Comparison of ENCODE assay signal across 2 cellular contexts in the genomic region with DNA sequence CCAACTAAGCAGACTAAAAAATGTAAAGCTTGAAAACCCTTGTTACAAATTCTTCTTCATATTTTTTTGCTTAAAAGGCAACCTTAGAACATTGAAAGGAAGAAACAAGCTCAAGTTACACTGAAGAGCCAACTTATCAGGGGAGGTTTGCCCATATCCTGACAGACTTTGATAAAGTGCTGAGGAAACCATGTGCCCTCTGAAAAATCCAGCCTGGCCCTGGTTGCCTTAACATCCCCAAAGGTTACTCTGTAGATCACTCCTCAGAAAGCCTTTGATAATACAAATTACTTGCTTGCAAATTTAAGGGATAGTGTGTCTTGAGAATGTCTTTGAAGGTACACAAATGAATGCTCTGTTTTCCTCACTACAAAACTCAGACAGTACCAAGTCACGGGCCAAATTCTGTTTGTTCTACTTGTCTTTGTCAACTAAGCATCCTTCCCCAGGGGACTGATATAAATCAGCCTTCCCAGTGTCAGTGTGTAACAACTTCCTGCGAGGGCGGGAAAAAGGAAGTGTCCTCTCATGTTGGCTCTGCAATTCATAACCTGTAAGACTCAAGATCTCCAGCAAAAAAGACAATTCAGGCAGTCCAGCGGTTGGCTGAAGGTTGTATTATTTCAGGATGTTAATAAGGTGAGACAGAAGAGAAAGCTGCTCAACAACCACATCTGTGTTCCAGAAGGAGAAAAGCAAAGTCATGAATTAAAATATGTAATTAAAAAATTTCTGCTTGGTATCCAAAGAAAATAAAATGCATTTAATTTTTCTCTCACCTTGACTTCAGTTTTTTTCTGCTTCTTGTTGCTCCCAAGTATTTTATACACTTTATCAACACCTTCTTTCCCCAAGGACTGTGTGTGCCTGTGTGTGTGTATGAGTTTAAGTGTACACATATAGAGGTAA.
TF ChIP-seq lines count a peak whose summit lies in the region.

No MANE protein-coding gene starts in this region.

TF ChIP-seq in HepG2, 621 proteins besides CTCF, POLR2A, EP300 and RAD21:
- TF ChIP-seq ZNF510 (CRISPR knock-in tag; IDR thresholded peaks at IDR 0.05; ENCODE audit: low read depth) (no peak), FOXO4 (CRISPR knock-in tag; conservative IDR thresholded peaks at IDR 0.05) (no peak), POGZ (CRISPR knock-in tag; IDR thresholded peaks at IDR 0.05) (no peak), ZNF235 (CRISPR knock-in tag; IDR thresholded peaks at IDR 0.05; ENCODE audit: borderline replicate concordance) (no peak), ZBTB20 (CRISPR knock-in tag; IDR thresholded peaks at IDR 0.05; ENCODE audit: borderline replicate concordance, low read depth) (no peak), ZNF564 (CRISPR knock-in tag; IDR thresholded peaks at IDR 0.05) (no peak), ATF1 (CRISPR knock-in tag; IDR thresholded peaks at IDR 0.05) (no peak), IRX3 (CRISPR knock-in tag; IDR thresholded peaks at IDR 0.05; ENCODE audit: borderline replicate concordance, low read depth) (no peak), ZNF619 (CRISPR knock-in tag; IDR thresholded peaks at IDR 0.05) (no peak), PPARG (CRISPR knock-in tag; conservative IDR thresholded peaks at IDR 0.05) (no peak)

TF ChIP-seq in H1, 55 proteins besides CTCF, POLR2A, EP300 and RAD21:
- TF ChIP-seq SIRT6 (IDR thresholded peaks at IDR 0.05; ENCODE audit: low read length) (no peak), POLR2AphosphoS5 (IDR thresholded peaks at IDR 0.05; ENCODE audit: low read depth, low read length) (no peak), CBX5 (IDR thresholded peaks at IDR 0.05; ENCODE audit: low read depth, low read length) (no peak)
